ENCODE assay signal across 7 cellular contexts in genomic region chr1:101357444-101357986, GRCh38.
DNase-seq lines count a peak whose midpoint lies in the region; TF ChIP-seq lines count a peak whose summit lies in the region.

No MANE protein-coding gene starts in this region.

- no peaks in the 10 kb centered on the region for H3K9me3 ChIP-seq in MM.1S (replicated peaks; ENCODE audit: insufficient read depth, low read length)

- peaks cover 3% of the 10 kb centered on the region for H3K9me3 Mint-ChIP-seq in glutamatergic neuron (ENCODE audit: unreplicated experiment)

- no peak overlapping the region for H3K4me3 ChIP-seq in HFF-Myc (replicated peaks; ENCODE audit: low read depth, low read length)
- H3K4me3 ChIP-seq in MM.1S (ENCODE audit: low read length) = no peak overlapping the region

- H4K20me1 ChIP-seq in MM.1S (ENCODE audit: insufficient read depth, low read length) = no peaks in the 10 kb centered on the region

- peaks cover 5% of the 10 kb centered on the region for H3K4me1 Mint-ChIP-seq in glutamatergic neuron (ENCODE audit: low read depth, unreplicated experiment)

- H3K27me3 ChIP-seq in MM.1S (replicated peaks; ENCODE audit: insufficient read depth, low read length) = no peaks in the 10 kb centered on the region

- no peaks in the 10 kb centered on the region for H3F3A ChIP-seq in MM.1S (ENCODE audit: insufficient read depth, low read length)

- TF ChIP-seq CTCF in GM12872 (IDR thresholded peaks at IDR 0.05; ENCODE audit: insufficient read depth, low read depth, low read length) = peak; percentile 81
- TF ChIP-seq CTCF in HFF-Myc (IDR thresholded peaks at IDR 0.05; ENCODE audit: low read depth, low read length, missing control alignments) = peak; percentile 85
- TF ChIP-seq CTCF in MM.1S (IDR thresholded peaks at IDR 0.05; ENCODE audit: low read length) = peak; percentile 62
- TF ChIP-seq CTCF in glutamatergic neuron (IDR thresholded peaks at IDR 0.05; ENCODE audit: partially characterized antibody, unreplicated experiment) = peak; percentile 86

- no peaks in the 10 kb centered on the region for H3K36me3 Mint-ChIP-seq in glutamatergic neuron (ENCODE audit: unreplicated experiment)

- no peak overlapping the region for H2AFZ ChIP-seq in MM.1S (ENCODE audit: low read length)

- no peak overlapping the region for H3K4me2 ChIP-seq in MM.1S (ENCODE audit: low read depth, low read length)

- no peak overlapping the region for H3K27ac ChIP-seq in MM.1S (ENCODE audit: low read length)

- H3K27ac Mint-ChIP-seq in glutamatergic neuron (ENCODE audit: unreplicated experiment) = peak overlapping the region; percentile 20

- no peaks in the 10 kb centered on the region for H3K79me2 ChIP-seq in MM.1S (ENCODE audit: low read length)

- H3K4me1 ChIP-seq in MM.1S (ENCODE audit: low read length) = no peaks in the 10 kb centered on the region

- DNase-seq in HFF-Myc (ENCODE audit: extremely low read depth, low read depth) = peak; percentile 64
- DNase-seq in MM.1S = peak; percentile 52
- peak; percentile 82 for DNase-seq in SK-N-DZ (ENCODE audit: low spot score)
- peak; percentile 54 for DNase-seq in activated naive CD4-positive, alpha-beta T cell treated with anti-CD3 and anti-CD28 coated beads, Interleukin-2, amount 50 U/mL, for 16 hours
- DNase-seq in glutamatergic neuron = peak; percentile 49
- peak; percentile 51 for DNase-seq in pulmonary artery endothelial cell (ENCODE audit: low read depth, low spot score)

- H3K9me2 ChIP-seq in MM.1S (replicated peaks; ENCODE audit: insufficient read depth, low read length) = no peaks in the 10 kb centered on the region

- H3K36me3 ChIP-seq in MM.1S (replicated peaks; ENCODE audit: insufficient read depth, low read length) = no peaks in the 10 kb centered on the region

- H3K4me3 Mint-ChIP-seq in glutamatergic neuron (ENCODE audit: unreplicated experiment) = no peak overlapping the region

- peaks cover 4% of the 10 kb centered on the region for H3K27me3 Mint-ChIP-seq in glutamatergic neuron (ENCODE audit: unreplicated experiment)

- H3K9ac ChIP-seq in MM.1S (ENCODE audit: low read length) = no peak overlapping the region
